In the genomic region with DNA sequence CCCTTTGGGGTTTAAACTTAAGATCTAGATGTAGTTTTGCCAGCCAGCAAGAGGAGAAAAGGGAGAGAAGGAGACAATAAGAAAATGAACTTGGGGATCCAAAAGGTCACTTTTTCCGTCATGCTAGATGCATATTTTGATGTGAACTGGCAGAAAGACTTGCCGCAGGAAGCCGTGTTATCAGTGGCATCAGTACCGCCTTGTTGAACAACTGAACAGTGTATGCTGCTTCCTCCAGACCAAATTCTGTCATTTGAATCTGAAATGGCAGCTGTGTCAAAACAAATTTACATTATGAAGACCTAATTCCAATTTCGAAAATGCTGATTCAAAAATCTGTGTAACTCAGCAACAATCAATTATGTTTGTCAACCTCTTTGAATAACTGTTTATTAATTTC, we compare ENCODE assay signal across 9 cellular contexts. TPM values are rescaled to one million over a fixed set of nuclear protein-coding genes. Genes with fewer than 3 reads are reported as not detected.
"Had no signal": no experiment of that assay in that cellular context is flagged by ENCODE, and none has a peak within 500 bp of the region (broad histone marks: within the 10 kb centered on the region; RNA-seq: fewer than 3 reads in every experiment).

No MANE protein-coding gene starts in this region.

- ATAC-seq: HCT116, K562 had no signal

- H2AFZ ChIP-seq: GM23248 had no signal

- H3K4me3 ChIP-seq: GM23248, K562 had no signal

- H3K9ac ChIP-seq: GM23248 had no signal

- H3K27ac ChIP-seq: GM23248, HL-60 had no signal

- DNase-seq: GM23248, GOT3, H9, HFFc6, KG1 had no signal

RNA-seq across cellular contexts. Expression of gene TMEM200C, which starts 42.1 kb away (rescaled TPM):
- total RNA-seq: GM23248, HFFc6 had no signal
- polyA plus RNA-seq: GM23248, IgD-negative memory B cell, K562 had no signal
